ENCODE assay signal across 1 cellular context in the genomic region with DNA sequence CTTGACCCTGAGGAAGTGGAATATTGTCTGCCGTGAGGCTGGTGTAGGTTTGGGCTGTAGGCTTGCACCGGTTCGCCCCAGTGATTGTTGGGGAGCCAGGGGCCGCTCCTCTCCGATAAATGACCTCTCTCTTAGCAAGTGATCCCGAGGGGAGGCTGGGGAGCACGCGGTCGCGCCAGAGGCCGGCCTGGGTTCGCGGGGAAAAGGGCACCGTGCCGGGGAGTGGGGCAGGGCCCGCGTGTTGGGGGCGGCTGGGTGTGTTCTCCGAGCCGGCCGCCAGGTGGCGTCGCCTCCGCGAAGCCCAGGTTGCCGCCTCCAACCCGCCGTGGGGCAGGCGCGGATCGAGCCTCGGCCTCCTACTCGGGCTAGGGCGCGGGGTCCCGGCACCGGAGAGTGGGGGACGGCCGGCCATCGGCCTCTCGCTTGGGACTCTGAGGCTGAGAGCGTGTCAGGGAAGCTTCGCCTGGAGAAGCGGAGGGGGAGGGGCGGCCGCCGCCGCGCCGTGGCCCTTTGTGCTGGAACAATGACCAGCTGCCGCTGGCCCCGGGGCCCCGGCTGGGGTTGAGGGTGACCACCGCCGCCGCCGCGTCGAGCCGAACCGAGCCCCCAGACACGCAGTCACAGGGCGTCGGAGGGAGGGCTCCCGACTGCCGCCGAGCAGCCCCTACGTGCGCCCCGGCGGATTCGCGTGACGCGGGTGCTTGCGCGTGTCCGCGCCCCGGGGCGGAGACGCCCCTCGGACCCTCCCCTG.
TF ChIP-seq lines count a peak whose summit lies in the region.

No MANE protein-coding gene starts in this region.

TF ChIP-seq in K562, 482 proteins besides CTCF, POLR2A, EP300 and RAD21 (continues in another document):
- TF ChIP-seq C11orf30 (IDR thresholded peaks at IDR 0.05; ENCODE audit: low read depth) (no peak), SNRNP70 (optimal IDR thresholded peaks at IDR 0.05; ENCODE audit: low read depth, low read length) (no peak), SMAD4 (CRISPR knock-in tag; conservative IDR thresholded peaks at IDR 0.05) (peak; percentile 54), KLF1 (tag; IDR thresholded peaks at IDR 0.05) (no peak), ELF4 (CRISPR knock-in tag; IDR thresholded peaks at IDR 0.05) (no peak), ZKSCAN8 (CRISPR knock-in tag; IDR thresholded peaks at IDR 0.05) (no peak), STAT5A (IDR thresholded peaks at IDR 0.05; ENCODE audit: borderline replicate concordance, low read length) (no peak), ARID2 (IDR thresholded peaks at IDR 0.05) (no peak), ZNF583 (CRISPR knock-in tag; IDR thresholded peaks at IDR 0.05) (peak; percentile 71; the same call in 1 of the 2 replicates), U2AF1 (optimal IDR thresholded peaks at IDR 0.05; ENCODE audit: low read depth, low read length) (no peak), MCM2 (IDR thresholded peaks at IDR 0.05; ENCODE audit: low read depth) (no peak), DEAF1 (CRISPR knock-in tag; IDR thresholded peaks at IDR 0.05) (0 out of 2 replicates have a peak, but pooled peaks have one; percentile 11), ZNF282 (CRISPR knock-in tag; IDR thresholded peaks at IDR 0.05) (no peak), MTA2 (IDR thresholded peaks at IDR 0.05; ENCODE audit: low read depth) (0 out of 2 replicates have a peak, but pooled peaks have one; percentile 10), SRSF7 (optimal IDR thresholded peaks at IDR 0.05; ENCODE audit: low read depth, low read length) (no peak), NCOA4 (IDR thresholded peaks at IDR 0.05; ENCODE audit: partially characterized antibody) (no peak), HSF4 (CRISPR knock-in tag; IDR thresholded peaks at IDR 0.05; ENCODE audit: borderline replicate concordance) (no peak), ESRRB (CRISPR knock-in tag; IDR thresholded peaks at IDR 0.05; ENCODE audit: borderline replicate concordance) (no peak), UBTF (IDR thresholded peaks at IDR 0.05; ENCODE audit: borderline replicate concordance in 1 of 2, low read depth in 2 of 2, low read length in 2 of 2) (peak; percentile 34 to 78; a peak in 1 of 4 replicates), RBM25 (IDR thresholded peaks at IDR 0.05; ENCODE audit: low read depth, low read length, severe bottlenecking) (no peak), THRB (CRISPR knock-in tag; conservative IDR thresholded peaks at IDR 0.05) (0 out of 2 replicates have a peak, but pooled peaks have one; percentile 18), E2F8 (IDR thresholded peaks at IDR 0.05; ENCODE audit: low read depth, partially characterized antibody) (no peak), HIVEP1 (CRISPR knock-in tag; IDR thresholded peaks at IDR 0.05) (no peak), POLR3G (IDR thresholded peaks at IDR 0.05; ENCODE audit: extremely low read depth, insufficient read length, insufficient replicate concordance) (no peak), ZNF347 (CRISPR knock-in tag; IDR thresholded peaks at IDR 0.05; ENCODE audit: low read depth) (no peak), E2F6 (IDR thresholded peaks at IDR 0.05; ENCODE audit: borderline replicate concordance in 1 of 2, extremely low read depth in 1 of 2, insufficient read depth in 1 of 2, insufficient read length in 1 of 2, low read depth in 1 of 2, low read length in 1 of 2, poor library complexity in 1 of 2, severe bottlenecking in 1 of 2) (peak; percentile 65 to 88), ZNF561 (CRISPR knock-in tag; conservative IDR thresholded peaks at IDR 0.05) (no peak), ZC3H11A (IDR thresholded peaks at IDR 0.05; ENCODE audit: low read depth, low read length) (no peak), NFIC (IDR thresholded peaks at IDR 0.05) (peak; percentile 7; the same call in 1 of the 2 replicates), NONO (IDR thresholded peaks at IDR 0.05; ENCODE audit: low read depth in 2 of 2, low read length in 1 of 2) (peak in 1 of 2 experiments; percentile 52; a peak in 1 of 4 replicates), ZNF12 (CRISPR knock-in tag; IDR thresholded peaks at IDR 0.05) (no peak), SIN3A (IDR thresholded peaks at IDR 0.05; ENCODE audit: borderline replicate concordance in 2 of 2, control insufficient read depth in 1 of 2, low read depth in 2 of 2, low read length in 2 of 2) (peak in 1 of 2 experiments; percentile 33; a peak in 1 of 4 replicates), FOXJ2 (tag; IDR thresholded peaks at IDR 0.05) (no peak), ZNF586 (CRISPR knock-in tag; conservative IDR thresholded peaks at IDR 0.05) (no peak), ZBED1 (IDR thresholded peaks at IDR 0.05) (no peak), ZSCAN29 (IDR thresholded peaks at IDR 0.05) (no peak), CHD2 (IDR thresholded peaks at IDR 0.05; ENCODE audit: low read depth, low read length) (no peak), SRSF3 (IDR thresholded peaks at IDR 0.05; ENCODE audit: insufficient read depth, low read length) (no peak), CAMTA2 (CRISPR knock-in tag; conservative IDR thresholded peaks at IDR 0.05) (no peak)
- TF ChIP-seq, protein P1, sequence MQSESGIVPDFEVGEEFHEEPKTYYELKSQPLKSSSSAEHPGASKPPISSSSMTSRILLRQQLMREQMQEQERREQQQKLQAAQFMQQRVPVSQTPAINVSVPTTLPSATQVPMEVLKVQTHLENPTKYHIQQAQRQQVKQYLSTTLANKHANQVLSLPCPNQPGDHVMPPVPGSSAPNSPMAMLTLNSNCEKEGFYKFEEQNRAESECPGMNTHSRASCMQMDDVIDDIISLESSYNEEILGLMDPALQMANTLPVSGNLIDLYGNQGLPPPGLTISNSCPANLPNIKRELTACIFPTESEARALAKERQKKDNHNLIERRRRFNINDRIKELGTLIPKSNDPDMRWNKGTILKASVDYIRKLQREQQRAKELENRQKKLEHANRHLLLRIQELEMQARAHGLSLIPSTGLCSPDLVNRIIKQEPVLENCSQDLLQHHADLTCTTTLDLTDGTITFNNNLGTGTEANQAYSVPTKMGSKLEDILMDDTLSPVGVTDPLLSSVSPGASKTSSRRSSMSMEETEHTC (IDR thresholded peaks at IDR 0.05) = no peak
- TF ChIP-seq, protein P2, sequence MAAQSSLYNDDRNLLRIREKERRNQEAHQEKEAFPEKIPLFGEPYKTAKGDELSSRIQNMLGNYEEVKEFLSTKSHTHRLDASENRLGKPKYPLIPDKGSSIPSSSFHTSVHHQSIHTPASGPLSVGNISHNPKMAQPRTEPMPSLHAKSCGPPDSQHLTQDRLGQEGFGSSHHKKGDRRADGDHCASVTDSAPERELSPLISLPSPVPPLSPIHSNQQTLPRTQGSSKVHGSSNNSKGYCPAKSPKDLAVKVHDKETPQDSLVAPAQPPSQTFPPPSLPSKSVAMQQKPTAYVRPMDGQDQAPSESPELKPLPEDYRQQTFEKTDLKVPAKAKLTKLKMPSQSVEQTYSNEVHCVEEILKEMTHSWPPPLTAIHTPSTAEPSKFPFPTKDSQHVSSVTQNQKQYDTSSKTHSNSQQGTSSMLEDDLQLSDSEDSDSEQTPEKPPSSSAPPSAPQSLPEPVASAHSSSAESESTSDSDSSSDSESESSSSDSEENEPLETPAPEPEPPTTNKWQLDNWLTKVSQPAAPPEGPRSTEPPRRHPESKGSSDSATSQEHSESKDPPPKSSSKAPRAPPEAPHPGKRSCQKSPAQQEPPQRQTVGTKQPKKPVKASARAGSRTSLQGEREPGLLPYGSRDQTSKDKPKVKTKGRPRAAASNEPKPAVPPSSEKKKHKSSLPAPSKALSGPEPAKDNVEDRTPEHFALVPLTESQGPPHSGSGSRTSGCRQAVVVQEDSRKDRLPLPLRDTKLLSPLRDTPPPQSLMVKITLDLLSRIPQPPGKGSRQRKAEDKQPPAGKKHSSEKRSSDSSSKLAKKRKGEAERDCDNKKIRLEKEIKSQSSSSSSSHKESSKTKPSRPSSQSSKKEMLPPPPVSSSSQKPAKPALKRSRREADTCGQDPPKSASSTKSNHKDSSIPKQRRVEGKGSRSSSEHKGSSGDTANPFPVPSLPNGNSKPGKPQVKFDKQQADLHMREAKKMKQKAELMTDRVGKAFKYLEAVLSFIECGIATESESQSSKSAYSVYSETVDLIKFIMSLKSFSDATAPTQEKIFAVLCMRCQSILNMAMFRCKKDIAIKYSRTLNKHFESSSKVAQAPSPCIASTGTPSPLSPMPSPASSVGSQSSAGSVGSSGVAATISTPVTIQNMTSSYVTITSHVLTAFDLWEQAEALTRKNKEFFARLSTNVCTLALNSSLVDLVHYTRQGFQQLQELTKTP (IDR thresholded peaks at IDR 0.05; ENCODE audit: low read depth in 1 of 2, partially characterized antibody in 2 of 2) = no peak
- TF ChIP-seq, protein P3, sequence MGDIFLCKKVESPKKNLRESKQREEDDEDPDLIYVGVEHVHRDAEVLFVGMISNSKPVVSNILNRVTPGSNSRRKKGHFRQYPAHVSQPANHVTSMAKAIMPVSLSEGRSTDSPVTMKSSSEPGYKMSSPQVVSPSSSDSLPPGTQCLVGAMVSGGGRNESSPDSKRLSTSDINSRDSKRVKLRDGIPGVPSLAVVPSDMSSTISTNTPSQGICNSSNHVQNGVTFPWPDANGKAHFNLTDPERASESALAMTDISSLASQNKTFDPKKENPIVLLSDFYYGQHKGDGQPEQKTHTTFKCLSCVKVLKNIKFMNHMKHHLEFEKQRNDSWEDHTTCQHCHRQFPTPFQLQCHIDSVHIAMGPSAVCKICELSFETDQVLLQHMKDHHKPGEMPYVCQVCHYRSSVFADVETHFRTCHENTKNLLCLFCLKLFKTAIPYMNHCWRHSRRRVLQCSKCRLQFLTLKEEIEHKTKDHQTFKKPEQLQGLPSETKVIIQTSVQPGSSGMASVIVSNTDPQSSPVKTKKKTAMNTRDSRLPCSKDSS (IDR thresholded peaks at IDR 0.05; ENCODE audit: low read depth, partially characterized antibody) = no peak
- TF ChIP-seq, protein P4, sequence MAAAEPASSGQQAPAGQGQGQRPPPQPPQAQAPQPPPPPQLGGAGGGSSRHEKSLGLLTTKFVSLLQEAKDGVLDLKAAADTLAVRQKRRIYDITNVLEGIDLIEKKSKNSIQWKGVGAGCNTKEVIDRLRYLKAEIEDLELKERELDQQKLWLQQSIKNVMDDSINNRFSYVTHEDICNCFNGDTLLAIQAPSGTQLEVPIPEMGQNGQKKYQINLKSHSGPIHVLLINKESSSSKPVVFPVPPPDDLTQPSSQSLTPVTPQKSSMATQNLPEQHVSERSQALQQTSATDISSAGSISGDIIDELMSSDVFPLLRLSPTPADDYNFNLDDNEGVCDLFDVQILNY (CRISPR knock-in tag; IDR thresholded peaks at IDR 0.05) = no peak
